In the genomic region with DNA sequence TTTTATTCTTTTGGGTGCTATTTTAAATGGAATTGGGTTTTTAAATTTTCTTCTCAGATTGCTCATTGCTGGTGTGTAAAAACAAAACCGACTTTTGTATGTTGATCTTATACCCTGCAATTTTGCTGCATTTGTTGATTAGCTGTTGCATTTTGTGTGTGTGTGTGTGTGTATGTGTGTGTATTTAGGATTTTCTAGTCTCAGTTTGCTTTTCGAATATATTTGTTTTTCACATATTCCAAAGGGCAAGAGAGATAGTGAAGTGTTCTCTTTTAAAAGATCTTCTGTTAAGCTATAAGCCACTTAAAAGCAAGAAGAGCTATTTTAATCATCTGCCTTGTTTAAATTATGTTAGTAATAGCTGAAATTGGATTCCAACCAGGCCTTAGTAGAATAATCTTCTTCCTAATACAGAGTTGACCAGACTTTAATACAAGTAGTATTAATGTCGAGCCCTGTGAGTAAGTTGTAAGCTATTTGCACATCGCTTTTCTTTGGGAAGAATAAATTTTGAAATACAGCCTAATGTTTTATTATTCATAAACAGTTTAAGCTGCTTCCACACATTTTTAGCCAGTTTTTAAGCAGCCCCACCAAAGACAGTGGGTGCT, we compare ENCODE assay signal across 19 cellular contexts. TPM values are rescaled to one million over a fixed set of nuclear protein-coding genes. Genes with fewer than 3 reads are reported as not detected.
A peak's percentile ranks its signal among the peaks of the same experiment; 100 is the strongest.
DNase-seq lines count a peak whose midpoint lies in the region; ATAC-seq, FAIRE-seq and TF ChIP-seq lines count a peak whose summit lies in the region.
"Had no signal": no experiment of that assay in that cellular context is flagged by ENCODE, and none has a peak within 500 bp of the region (broad histone marks: within the 10 kb centered on the region; RNA-seq: fewer than 3 reads in every experiment).

No MANE protein-coding gene starts in this region.

- no peaks in the 10 kb centered on the region for H3K9me2 ChIP-seq in PC-3 (replicated peaks; ENCODE audit: low read length)

- H3K4me2 ChIP-seq in PC-3 (ENCODE audit: low read length) = no peak overlapping the region
- H3K4me2 ChIP-seq: KMS-11 had no signal

- H3K9me3 ChIP-seq in CD4-positive, CD25-positive, alpha-beta regulatory T cell (ENCODE audit: control insufficient read depth in 2 of 2, low read length in 2 of 2) = no peaks in the 10 kb centered on the region
- no peaks in the 10 kb centered on the region for H3K9me3 ChIP-seq in PC-3 (ENCODE audit: low read length)

- intact Hi-C loops in PC-3 (cut with micrococcal nuclease) = no loop called here
- intact Hi-C loops in Calu3 (cut with micrococcal nuclease; ENCODE audit: unreplicated experiment) = no loop called here

- FAIRE-seq in islet of Langerhans (lab: Jason Lieb, UNC) = peak; percentile 66
- FAIRE-seq: A204.1, RCC 7860 had no signal

- TF ChIP-seq CTCF in PC-3 (conservative IDR thresholded peaks at IDR 0.05; ENCODE audit: low read depth, low read length) = no peak
- no peak for TF ChIP-seq CTCF in Calu3 (IDR thresholded peaks at IDR 0.05; ENCODE audit: unreplicated experiment)

- DNase-seq in CD4-positive, CD25-positive, alpha-beta regulatory T cell = no peak
- DNase-seq in HCEC 1CT = peak; percentile 38
- DNase-seq in amniotic epithelial cell (ENCODE audit: low read depth) = peak; percentile 37
- no peak for DNase-seq in T-helper 1 cell
- no peak for DNase-seq in PC-3
- no peak for DNase-seq in effector memory CD8-positive, alpha-beta T cell
- no peak for DNase-seq in Calu3
- DNase-seq: C1 segment of cervical spinal cord, COR-L47, GOT3, NCI-H1092, NCI-H187, NCI-H2171, NCI-H774, SHP77 had no signal

- no peaks in the 10 kb centered on the region for H3K9me3 Mint-ChIP-seq in CD4-positive, CD25-positive, alpha-beta regulatory T cell
- no peaks in the 10 kb centered on the region for H3K9me3 Mint-ChIP-seq in effector memory CD8-positive, alpha-beta T cell
- H3K9me3 Mint-ChIP-seq in Calu3 (ENCODE audit: low read depth, unreplicated experiment) = no peaks in the 10 kb centered on the region

- POLR2A ChIA-PET in PC-3 (lab: Charles Lee; ENCODE audit: unreplicated experiment) = no interaction called here

- CTCF ChIA-PET in PC-3 (lab: Charles Lee) (no interaction called here), Calu3 (lab: Charles Lee) (no interaction called here)

- no peak overlapping the region for H3K27ac ChIP-seq in CD4-positive, CD25-positive, alpha-beta regulatory T cell (ENCODE audit: insufficient read depth, low read length, poor library complexity, severe bottlenecking)
- no peak overlapping the region for H3K27ac ChIP-seq in PC-3 (ENCODE audit: low read length)
- H3K27ac ChIP-seq: KMS-11 had no signal

- peak overlapping the region in 2 of 3 donors; percentile 5 to 34 for H3K27ac Mint-ChIP-seq in CD4-positive, CD25-positive, alpha-beta regulatory T cell
- H3K27ac Mint-ChIP-seq in effector memory CD8-positive, alpha-beta T cell = no peak overlapping the region
- no peak overlapping the region for H3K27ac Mint-ChIP-seq in Calu3 (ENCODE audit: unreplicated experiment)

- no peaks in the 10 kb centered on the region for H3K27me3 ChIP-seq in CD4-positive, CD25-positive, alpha-beta regulatory T cell (ENCODE audit: control insufficient read depth, insufficient read depth, low read length)
- no peaks in the 10 kb centered on the region for H3K27me3 ChIP-seq in PC-3 (ENCODE audit: low read length)

- no peak for ATAC-seq in CD4-positive, CD25-positive, alpha-beta regulatory T cell (ENCODE audit: low read depth in 2 of 2)
- ATAC-seq in PC-3 = no peak
- ATAC-seq in effector memory CD8-positive, alpha-beta T cell (replicated peaks) = no peak

- no peak overlapping the region for H3K4me3 Mint-ChIP-seq in CD4-positive, CD25-positive, alpha-beta regulatory T cell
- H3K4me3 Mint-ChIP-seq in effector memory CD8-positive, alpha-beta T cell = no peak overlapping the region
- no peak overlapping the region for H3K4me3 Mint-ChIP-seq in Calu3 (ENCODE audit: low read depth, unreplicated experiment)

- no peaks in the 10 kb centered on the region for H3F3A ChIP-seq in PC-3 (ENCODE audit: low read length, unreplicated experiment)

- H3K27me3 Mint-ChIP-seq in CD4-positive, CD25-positive, alpha-beta regulatory T cell = no peaks in the 10 kb centered on the region
- no peaks in the 10 kb centered on the region for H3K27me3 Mint-ChIP-seq in effector memory CD8-positive, alpha-beta T cell
- H3K27me3 Mint-ChIP-seq in Calu3 (ENCODE audit: unreplicated experiment) = no peaks in the 10 kb centered on the region

- H3K4me1 ChIP-seq in CD4-positive, CD25-positive, alpha-beta regulatory T cell (ENCODE audit: control insufficient read depth, insufficient read depth, low read length, poor library complexity, severe bottlenecking) = no peaks in the 10 kb centered on the region
- no peaks in the 10 kb centered on the region for H3K4me1 ChIP-seq in PC-3 (ENCODE audit: insufficient read depth, low read length)

- H4K20me1 ChIP-seq in PC-3 (ENCODE audit: low read length) = no peaks in the 10 kb centered on the region

- no peak overlapping the region for H3K9ac ChIP-seq in PC-3 (ENCODE audit: low read length)
- H3K9ac ChIP-seq: KMS-11 had no signal

- peaks cover 50% of the 10 kb centered on the region for H3K36me3 Mint-ChIP-seq in CD4-positive, CD25-positive, alpha-beta regulatory T cell
- H3K36me3 Mint-ChIP-seq in effector memory CD8-positive, alpha-beta T cell (ENCODE audit: insufficient read depth) = peaks cover 64% of the 10 kb centered on the region
- H3K36me3 Mint-ChIP-seq in Calu3 (ENCODE audit: insufficient read depth, unreplicated experiment) = no peaks in the 10 kb centered on the region

- H3K4me3 ChIP-seq in CD4-positive, CD25-positive, alpha-beta regulatory T cell (ENCODE audit: low read depth, low read length) = no peak overlapping the region
- no peak overlapping the region for H3K4me3 ChIP-seq in PC-3 (ENCODE audit: low read length)

- H2AFZ ChIP-seq in PC-3 (ENCODE audit: low read length) = no peak overlapping the region

- H3K36me3 ChIP-seq in CD4-positive, CD25-positive, alpha-beta regulatory T cell (ENCODE audit: control insufficient read depth, insufficient read depth, low read length) = peaks cover 85% of the 10 kb centered on the region
- H3K36me3 ChIP-seq in PC-3 (ENCODE audit: low read depth, low read length) = peaks cover 6% of the 10 kb centered on the region; the same call in 1 of the 2 replicates

- H3K79me2 ChIP-seq in PC-3 (ENCODE audit: low read length) = no peaks in the 10 kb centered on the region

- BruUV-seq in PC-3 (replicated peaks; lab: Mats Ljungman, UMichigan) = no TSS peak
- BruUV-seq in Calu3 (replicated peaks; lab: Mats Ljungman, UMichigan) = no TSS peak

- peaks cover 5 to 19% (median 13%) of the 10 kb centered on the region in 4 donors for H3K4me1 Mint-ChIP-seq in CD4-positive, CD25-positive, alpha-beta regulatory T cell
- peaks cover 2 to 8% of the 10 kb centered on the region in 2 donors for H3K4me1 Mint-ChIP-seq in effector memory CD8-positive, alpha-beta T cell (ENCODE audit: low read depth in 2 of 2)
- no peaks in the 10 kb centered on the region for H3K4me1 Mint-ChIP-seq in Calu3 (ENCODE audit: low read depth, unreplicated experiment)

RNA-seq across cellular contexts. Expression of a gene that starts 47.8 kb away (rescaled TPM):
- total RNA-seq in CD4-positive, CD25-positive, alpha-beta regulatory T cell = 12.0 TPM
- polyA plus RNA-seq in CD4-positive, CD25-positive, alpha-beta regulatory T cell = 10 to 100 TPM; 15.3 to 17.7 (median 16.6) TPM
- total RNA-seq in PC-3 (2014; rRNA removed) (3.4 TPM in 1 of 2 replicates, not detected in the other), Calu3 (2022) (2.0 and 3.2 TPM in 2 replicates)

RNA-seq across cellular contexts. Expression of a gene that starts 57.4 kb away (rescaled TPM):
- 53.7 TPM for total RNA-seq in CD4-positive, CD25-positive, alpha-beta regulatory T cell
- polyA plus RNA-seq in CD4-positive, CD25-positive, alpha-beta regulatory T cell = 100 to 1,000 TPM in 3 of 4 donors, 10 to 100 TPM in 1; 98.7 to 124 (median 113) TPM
- total RNA-seq in PC-3 (2014; rRNA removed) = 80.7 and 84.6 TPM in 2 replicates
- total RNA-seq in Calu3 (2022) = 52.2 and 53.7 TPM in 2 replicates

Comparison
In these comparisons a context has a peak if more than half of its experiments do, and no peak if none do; other contexts are left out.
1. DNase-seq: peak in HCEC 1CT (single experiment) and amniotic epithelial cell (single experiment); none in CD4-positive, CD25-positive, alpha-beta regulatory T cell (0 of 3), T-helper 1 cell (0 of 5), PC-3 (single experiment), effector memory CD8-positive, alpha-beta T cell (0 of 3) and Calu3 (single experiment).
2. H3K27ac Mint-ChIP-seq: peak in CD4-positive, CD25-positive, alpha-beta regulatory T cell (2 of 3); none in effector memory CD8-positive, alpha-beta T cell (0 of 2) and Calu3 (single experiment).